In genomic region chr9:132546148-132547051, GRCh38 we compare ENCODE assay signal across 9 cellular contexts. TPM values are rescaled to one million over a fixed set of nuclear protein-coding genes. Genes with fewer than 3 reads are reported as not detected.
DNase-seq lines count a peak whose midpoint lies in the region; ATAC-seq, FAIRE-seq and TF ChIP-seq lines count a peak whose summit lies in the region.
"Had no signal": no experiment of that assay in that cellular context is flagged by ENCODE, and none has a peak within 500 bp of the region (broad histone marks: within the 10 kb centered on the region; RNA-seq: fewer than 3 reads in every experiment).

No MANE protein-coding gene starts in this region.

- peaks cover 0 to 2% of the 10 kb centered on the region in 2 donors for H3K4me1 ChIP-seq in kidney (ENCODE audit: control insufficient read depth in 1 of 2, insufficient read depth in 1 of 2, low read depth in 1 of 2, low read length in 2 of 2)
- no peaks in the 10 kb centered on the region for H3K4me1 ChIP-seq in CD4-positive, alpha-beta memory T cell (ENCODE audit: insufficient read depth, low read length)

- no peak for FAIRE-seq in kidney (lab: Jason Lieb, UNC)
- FAIRE-seq: colon had no signal

- no peaks in the 10 kb centered on the region for H3K27me3 ChIP-seq in CD4-positive, alpha-beta memory T cell (ENCODE audit: insufficient read depth, low read length)

- POLR2A ChIA-PET in CD4-positive, alpha-beta memory T cell (lab: Charles Lee; ENCODE audit: partially characterized antibody): no interaction called here

- H3K27ac Mint-ChIP-seq in CD4-positive, alpha-beta memory T cell: no peak overlapping the region

- CTCF ChIA-PET in CD4-positive, alpha-beta memory T cell (lab: Charles Lee; ENCODE audit: partially characterized antibody): no interaction called here

- peak overlapping the region in 1 of 8 donors; percentile 8 for H3K4me3 Mint-ChIP-seq in CD4-positive, alpha-beta memory T cell

- H3K9ac ChIP-seq in kidney (ENCODE audit: low read length in 2 of 2): no peak overlapping the region

- H3K4me1 Mint-ChIP-seq in CD4-positive, alpha-beta memory T cell: no peaks in the 10 kb centered on the region

- H3K36me3 ChIP-seq in kidney (ENCODE audit: control insufficient read depth in 1 of 2, insufficient read depth in 2 of 2, low read length in 2 of 2): no peaks in the 10 kb centered on the region
- no peaks in the 10 kb centered on the region for H3K36me3 ChIP-seq in CD4-positive, alpha-beta memory T cell (ENCODE audit: insufficient read depth, low read length)

- H3K9me3 ChIP-seq in kidney (ENCODE audit: control insufficient read depth in 1 of 2, low read length in 2 of 2): no peaks in the 10 kb centered on the region
- H3K9me3 ChIP-seq in CD4-positive, alpha-beta memory T cell (ENCODE audit: control insufficient read depth in 1 of 2, low read length in 2 of 2): no peaks in the 10 kb centered on the region

- no peaks in the 10 kb centered on the region for H3K36me3 Mint-ChIP-seq in CD4-positive, alpha-beta memory T cell

- intact Hi-C loops in kidney (cut with DNase I): no loop called here
- intact Hi-C loops in CD4-positive, alpha-beta memory T cell (cut with micrococcal nuclease): no loop called here

- H3K27me3 Mint-ChIP-seq in CD4-positive, alpha-beta memory T cell: peaks cover 13 to 15% of the 10 kb centered on the region in 2 donors

- in situ Hi-C loops in astrocyte of the spinal cord (cut with HindIII; ENCODE audit: low sequenced_read_pairs): no loop called here

- peak; percentile 51 for TF ChIP-seq CTCF in astrocyte of the spinal cord (IDR thresholded peaks at IDR 0.05; ENCODE audit: low read depth, low read length)
- TF ChIP-seq CTCF in kidney (IDR thresholded peaks at IDR 0.05; ENCODE audit: borderline replicate concordance, extremely low read depth, insufficient read depth): no peak

- H3K9me3 Mint-ChIP-seq in CD4-positive, alpha-beta memory T cell: no peaks in the 10 kb centered on the region

- no peak for ATAC-seq in GM19397 (IDR thresholded peaks at IDR 0.05; ENCODE audit: unreplicated experiment)
- no peak for ATAC-seq in HG02759 (IDR thresholded peaks at IDR 0.05; ENCODE audit: unreplicated experiment)

- H3K27ac ChIP-seq in kidney (ENCODE audit: low read depth in 2 of 2, low read length in 2 of 2): no peak overlapping the region
- no peak overlapping the region for H3K27ac ChIP-seq in CD4-positive, alpha-beta memory T cell (ENCODE audit: low read depth, low read length)

- H3K4me3 ChIP-seq in astrocyte of the spinal cord (ENCODE audit: low read depth, low read length): peak overlapping the region; percentile 10
- no peak overlapping the region for H3K4me3 ChIP-seq in kidney (ENCODE audit: low read length in 2 of 2)
- no peak overlapping the region for H3K4me3 ChIP-seq in CD4-positive, alpha-beta memory T cell (ENCODE audit: low read length in 2 of 2)

- DNase-seq in COR-L47 (lab: John Stamatoyannopoulos, UW): peak; percentile 89
- peak; percentile 68 for DNase-seq in NCI-H1092 (lab: John Stamatoyannopoulos, UW)
- peak; percentile 9 for DNase-seq in astrocyte of the spinal cord (ENCODE audit: low read depth, low spot score)
- peak; percentile 74 for DNase-seq in kidney
- no peak for DNase-seq in central memory CD4-positive, alpha-beta T cell
- DNase-seq in CD4-positive, alpha-beta memory T cell: no peak

RNA-seq across cellular contexts. Expression of gene BARHL1, which starts 36.0 kb away (rescaled TPM):
- total RNA-seq in kidney: not detected
- not detected for polyA plus RNA-seq in kidney (ENCODE audit: insufficient read depth, low read depth, low replicate concordance)
- total RNA-seq in CD4-positive, alpha-beta memory T cell: not detected
- not detected for polyA plus RNA-seq in CD4-positive, alpha-beta memory T cell

Comparison
In these comparisons a context has a peak if more than half of its experiments do, and no peak if none do; other contexts are left out.
1. DNase-seq: peak in COR-L47 (single experiment), NCI-H1092 (single experiment), astrocyte of the spinal cord (single experiment) and kidney (single experiment); none in central memory CD4-positive, alpha-beta T cell (single experiment) and CD4-positive, alpha-beta memory T cell (0 of 5).